Comparison of ENCODE assay signal across 10 cellular contexts in the genomic region with DNA sequence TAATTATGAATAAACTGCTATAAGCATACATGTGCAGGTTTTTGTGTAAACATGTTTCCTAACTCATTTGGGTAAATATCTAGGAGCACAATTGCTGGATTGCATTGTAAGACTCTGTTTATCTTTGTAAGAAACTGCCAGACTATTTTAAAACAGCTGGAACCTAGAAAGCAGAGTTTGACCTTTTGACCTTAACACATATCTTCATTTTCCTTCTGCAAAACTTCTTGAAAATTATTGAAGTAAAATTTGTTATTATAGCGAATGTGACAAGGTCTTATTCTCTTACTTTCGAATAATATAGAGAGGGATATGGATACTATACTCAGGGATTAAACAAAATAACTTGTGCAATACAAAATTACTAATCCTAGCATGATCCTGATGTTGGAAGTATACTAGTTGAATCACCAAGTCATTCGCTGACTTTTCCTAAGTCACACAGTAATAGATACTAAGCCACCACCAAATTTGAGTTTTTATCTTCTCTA. TPM values are rescaled to one million over a fixed set of nuclear protein-coding genes. Genes with fewer than 3 reads are reported as not detected.
A peak's percentile ranks its signal among the peaks of the same experiment; 100 is the strongest.
DNase-seq lines count a peak whose midpoint lies in the region; ATAC-seq, FAIRE-seq and TF ChIP-seq lines count a peak whose summit lies in the region.
"Had no signal": no experiment of that assay in that cellular context is flagged by ENCODE, and none has a peak within 500 bp of the region (broad histone marks: within the 10 kb centered on the region; RNA-seq: fewer than 3 reads in every experiment).

No MANE protein-coding gene starts in this region.

- peaks cover 0 to 40% of the 10 kb centered on the region in 2 donors for H3K4me1 ChIP-seq in right atrium auricular region
- H3K4me1 ChIP-seq in right cardiac atrium (ENCODE audit: control insufficient read depth, insufficient read depth, low read length): peaks cover 3% of the 10 kb centered on the region
- H3K4me1 ChIP-seq in K562 (replicated peaks in 1 of 2; ENCODE audit: control insufficient read depth in 2 of 2, insufficient read depth in 2 of 2, low read length in 2 of 2): peaks cover 8 to 52% of the 10 kb centered on the region in 2 experiments; a peak in 4 of 5 replicates
- H3K4me1 ChIP-seq in mesenchymal stem cell (ENCODE audit: control insufficient read depth, insufficient read depth, low read depth, low read length): peaks cover 2% of the 10 kb centered on the region
- H3K4me1 ChIP-seq in aorta (ENCODE audit: control insufficient read depth in 1 of 2, insufficient read depth in 2 of 2, low read length in 2 of 2): peaks cover 2 to 4% of the 10 kb centered on the region in 2 donors

- no peaks in the 10 kb centered on the region for H3K9me1 ChIP-seq in K562 (ENCODE audit: control insufficient read depth, insufficient read depth, low read length)

- no peak for ATAC-seq in right cardiac atrium
- no peak for ATAC-seq in K562
- ATAC-seq in GM18868 (IDR thresholded peaks at IDR 0.05; ENCODE audit: unreplicated experiment): no peak
- no peak for ATAC-seq in aorta (ENCODE audit: low FRiP score)
- ATAC-seq: left ventricle myocardium superior had no signal

- no peak overlapping the region for H3K4ac ChIP-seq in mesenchymal stem cell (ENCODE audit: low read depth in 1 of 2, low read length in 2 of 2)

- no peaks in the 10 kb centered on the region for H3K9me3 ChIP-seq in right atrium auricular region
- no peaks in the 10 kb centered on the region for H3K9me3 ChIP-seq in right cardiac atrium (ENCODE audit: control insufficient read depth, low read length)
- H3K9me3 ChIP-seq in K562 (replicated peaks; ENCODE audit: control insufficient read depth, insufficient read depth, low read depth, low read length): no peaks in the 10 kb centered on the region
- no peaks in the 10 kb centered on the region for H3K9me3 ChIP-seq in mesenchymal stem cell (ENCODE audit: control insufficient read depth, low read length)
- no peaks in the 10 kb centered on the region for H3K9me3 ChIP-seq in aorta (ENCODE audit: control insufficient read depth, low read length)

- POLR2A ChIA-PET in K562 (lab: Yijun Ruan, JAX): interaction anchor here (1.3 to 1.8 kb wide), 2 partner anchors 15 to 23 kb away, joined by 4 read pairs; no protein-coding TSS in a partner anchor

- H3K4me2 ChIP-seq in K562 (ENCODE audit: insufficient read depth, low read length) (peak overlapping the region; percentile 48; the same call in 1 of the 2 replicates), mesenchymal stem cell (ENCODE audit: low read length, poor library complexity, severe bottlenecking) (no peak overlapping the region)

- no peak overlapping the region for H4K8ac ChIP-seq in mesenchymal stem cell (ENCODE audit: low read length)

- H3K14ac ChIP-seq in mesenchymal stem cell (ENCODE audit: low read length in 2 of 2): no peak overlapping the region

- no peak overlapping the region for H2BK5ac ChIP-seq in mesenchymal stem cell (ENCODE audit: low read depth, low read length, poor library complexity, severe bottlenecking)

- H3K79me1 ChIP-seq in mesenchymal stem cell (replicated peaks; ENCODE audit: low read length, poor library complexity, severe bottlenecking): peaks cover 4% of the 10 kb centered on the region

- H4K20me1 ChIP-seq in K562 (replicated peaks; ENCODE audit: control insufficient read depth, insufficient read depth, low read length): no peaks in the 10 kb centered on the region

- intact Hi-C loops in right cardiac atrium (cut with DNase I) (no loop called here), K562 (cut with micrococcal nuclease) (no loop called here), aorta (cut with DNase I) (loop anchor here in 1 of 2 donors (2.0 kb wide), 1 partner anchor 16 kb away; no protein-coding TSS in a partner anchor)

- no peaks in the 10 kb centered on the region for H3K36me3 ChIP-seq in right atrium auricular region
- no peaks in the 10 kb centered on the region; the same call in 2 of the 3 replicates for H3K36me3 ChIP-seq in K562 (ENCODE audit: control insufficient read depth, insufficient read depth, low read length)
- H3K36me3 ChIP-seq in mesenchymal stem cell (ENCODE audit: control insufficient read depth in 1 of 2, insufficient read depth in 2 of 2, low read depth in 1 of 2, low read length in 2 of 2): peaks cover 0 to 4% of the 10 kb centered on the region in 2 experiments
- H3K36me3 ChIP-seq in aorta (ENCODE audit: control insufficient read depth in 1 of 2, insufficient read depth in 2 of 2, low read length in 1 of 2): no peaks in the 10 kb centered on the region

- peak overlapping the region; percentile 53 to 58 for H3K27ac ChIP-seq in right atrium auricular region
- no peak overlapping the region for H3K27ac ChIP-seq in right cardiac atrium (ENCODE audit: low read length)
- H3K27ac ChIP-seq in K562 (ENCODE audit: extremely low read depth, low read depth, low read length): peak overlapping the region; percentile 90
- peak overlapping the region; percentile 43 for H3K27ac ChIP-seq in mesenchymal stem cell (ENCODE audit: low read length, poor library complexity, severe bottlenecking)
- no peak overlapping the region for H3K27ac ChIP-seq in aorta (ENCODE audit: low read depth in 1 of 2, low read length in 2 of 2)

- H3K23ac ChIP-seq in mesenchymal stem cell (ENCODE audit: low read length in 2 of 2): no peak overlapping the region

- no peak for TF ChIP-seq POLR2A in K562 (conservative IDR thresholded peaks at IDR 0.05)

- H3K27me3 ChIP-seq in right atrium auricular region (no peaks in the 10 kb centered on the region), right cardiac atrium (ENCODE audit: control insufficient read depth, insufficient read depth) (no peaks in the 10 kb centered on the region), K562 (ENCODE audit: control insufficient read depth in 2 of 2, insufficient read depth in 2 of 2, low read length in 2 of 2) (no peaks in the 10 kb centered on the region), mesenchymal stem cell (ENCODE audit: control insufficient read depth in 1 of 2, insufficient read depth in 1 of 2, low read length in 2 of 2) (no peaks in the 10 kb centered on the region), aorta (ENCODE audit: control insufficient read depth in 1 of 2, insufficient read depth in 2 of 2, low read length in 1 of 2) (no peaks in the 10 kb centered on the region)

- no peak overlapping the region for H3K18ac ChIP-seq in mesenchymal stem cell (ENCODE audit: low read depth in 1 of 2, low read length in 2 of 2)

- no TSS peak for BruUV-seq in K562 (replicated peaks; lab: Mats Ljungman, UMichigan)

- no peak for TF ChIP-seq CTCF in right atrium auricular region (IDR thresholded peaks at IDR 0.05)
- no peak for TF ChIP-seq CTCF in K562 (IDR thresholded peaks at IDR 0.05 in 2 of 3, conservative IDR thresholded peaks at IDR 0.05 in 1 of 3; ENCODE audit: insufficient read depth in 2 of 3, low read depth in 1 of 3, low read length in 3 of 3)

- H4K91ac ChIP-seq in mesenchymal stem cell (ENCODE audit: low read length): no peak overlapping the region

- H2AFZ ChIP-seq in K562 (ENCODE audit: low read depth, low read length) (peak overlapping the region; percentile 79), mesenchymal stem cell (ENCODE audit: low read depth, low read length) (no peak overlapping the region)

- H2BK15ac ChIP-seq in mesenchymal stem cell (ENCODE audit: low read depth, poor library complexity, severe bottlenecking): no peak overlapping the region

- H3K4me3 ChIP-seq in right atrium auricular region (no peak overlapping the region), right cardiac atrium (ENCODE audit: low read length) (no peak overlapping the region), K562 (no peak overlapping the region), mesenchymal stem cell (ENCODE audit: insufficient read depth in 1 of 2, low read depth in 1 of 2, low read length in 2 of 2) (peak overlapping the region in 1 of 2 experiments; percentile 65), aorta (ENCODE audit: low read length in 2 of 2) (no peak overlapping the region)

- TF ChIP-seq RAD21 in K562 (CRISPR knock-in tag; conservative IDR thresholded peaks at IDR 0.05 in 1 of 2, IDR thresholded peaks at IDR 0.05 in 1 of 2): no peak

- FAIRE-seq in K562 (lab: Jason Lieb, UNC): peak; percentile 37

- no peak for DNase-seq in right atrium auricular region (ENCODE audit: low spot score)
- DNase-seq in right cardiac atrium: no peak
- peak in 1 of 4 experiments; percentile 64 for DNase-seq in K562 (ENCODE audit: extremely low read depth in 1 of 4, low spot score in 3 of 4)
- peak; percentile 72 for DNase-seq in mesenchymal stem cell
- no peak for DNase-seq in NCI-H2029 treated with DMSO at 0.1 percent for 48 hours (lab: John Stamatoyannopoulos, UW)
- no peak for DNase-seq in activated CD4-positive, alpha-beta T cell treated with anti-CD3 and anti-CD28 coated beads for 4 hours
- no peak for DNase-seq in aorta
- DNase-seq: CD8-positive, alpha-beta T cell; left ventricle myocardium superior had no signal

- 70% methylated on average over 3 of the region's 3 CpGs for WGBS in right cardiac atrium
- WGBS in K562 (ENCODE audit: insufficient coverage, low coverage, missing lambda C conversion rate): 3% methylated on average over 3 of the region's 3 CpGs
- WGBS in mesenchymal stem cell: 0% methylated on average over 1 of the region's 3 CpGs
- WGBS in aorta, 2 donors: 65 to 72% methylated on average over 3 of the region's 3 CpGs

- in situ Hi-C loops in K562 (cut with MboI): no loop called here

- peak overlapping the region in 1 of 2 experiments; percentile 73; a peak in 2 of 4 replicates for H3K9ac ChIP-seq in K562 (ENCODE audit: insufficient read depth in 1 of 2, low read depth in 2 of 2, low read length in 2 of 2)
- peak overlapping the region; percentile 97 for H3K9ac ChIP-seq in mesenchymal stem cell (ENCODE audit: low read length)

- TF ChIP-seq EP300 in K562 (IDR thresholded peaks at IDR 0.05; ENCODE audit: low read length): peak; percentile 69; the same call in 1 of the 2 replicates

- no peak overlapping the region for H2AK5ac ChIP-seq in mesenchymal stem cell (ENCODE audit: low read length, severe bottlenecking)

- H2BK120ac ChIP-seq in mesenchymal stem cell (ENCODE audit: low read depth, low read length): no peak overlapping the region

- CTCF ChIA-PET in K562 (lab: Yijun Ruan, JAX; ENCODE audit: low intra/inter-chr PET ratio): no interaction called here

- H2BK12ac ChIP-seq in mesenchymal stem cell (ENCODE audit: low read length in 2 of 2): no peak overlapping the region

- peaks cover 31% of the 10 kb centered on the region for H3K79me2 ChIP-seq in K562 (ENCODE audit: control insufficient read depth, insufficient read depth, low read length)

RNA-seq across cellular contexts. Expression of a gene that starts 3.2 kb away (rescaled TPM):
- total RNA-seq in right atrium auricular region (100 to 1,000 TPM in 1 of 2 donors, 10 to 100 TPM in 1; 69.8 to 142 TPM), right cardiac atrium (100 to 1,000 TPM in 1 of 4 donors, 10 to 100 TPM in 3; 46.7 to 120 (median 83.4) TPM), K562 (2014; rRNA removed) (395 and 406 TPM in 2 replicates), K562 (2014; rRNA removed; fragmentation: Illumina TruSeq; extraction: Trizol) (699 and 816 TPM in 2 replicates), K562 (2015; rRNA removed; fragmentation: Illumina TruSeq; extraction: Trizol) (445 and 472 TPM in 2 replicates), K562 (2021) (407 and 423 TPM in 2 replicates), aorta (100 to 1,000 TPM; 378 to 546 TPM)
- polyA plus RNA-seq in right cardiac atrium (139 TPM), K562 (2011; rRNA removed) (560 and 820 TPM in 2 replicates), K562 (2014; fragmentation: Illumina TruSeq; extraction: Trizol) (603 and 620 TPM in 2 replicates), K562 (2014; fragmentation: Nextera tagmentation; extraction: Ambion mirVana) (1,000 to 10,000 TPM in 1 of 2 experiments, 100 to 1,000 TPM in 1; 940 to 1,298 TPM), K562 (2014; rRNA removed) (529 and 544 TPM in 2 replicates), aorta (100 to 1,000 TPM; 504 to 788 TPM)
- total RNA-seq in K562 (2011; cell fraction: chromatin; rRNA removed; ENCODE audit: low replicate concordance): 84.5 and 286 TPM in 2 replicates
- 63.2 and 89.4 TPM in 2 replicates for total RNA-seq in K562 (2011; cell fraction: nucleolus; rRNA removed)
- total RNA-seq in K562 (2011; cell fraction: nucleoplasm; rRNA removed): 161 and 202 TPM in 2 replicates
- polyA plus RNA-seq in K562 (2011; cell fraction: cytosol; rRNA removed): 136 and 244 TPM in 2 replicates
- 168 and 258 TPM in 2 replicates for polyA plus RNA-seq in K562 (2011; cell fraction: nucleus; rRNA removed)
- polyA plus RNA-seq in K562 (2012): 427 and 491 TPM in 2 replicates
- polyA minus RNA-seq in K562 (2011; rRNA and poly(A)+ RNA removed): 415 and 433 TPM in 2 replicates
- 143 and 163 TPM in 2 replicates for polyA minus RNA-seq in K562 (2011; cell fraction: cytosol; rRNA and poly(A)+ RNA removed)
- 111 and 232 TPM in 2 replicates for polyA minus RNA-seq in K562 (2011; cell fraction: nucleus; rRNA and poly(A)+ RNA removed)
- 429 TPM for polyA plus RNA-seq in mesenchymal stem cell (2013, experiment 1 of 2)
- polyA plus RNA-seq in mesenchymal stem cell (2013, experiment 2 of 2): 429 TPM

Comparison
In these comparisons a context has a peak if more than half of its experiments do, and no peak if none do; other contexts are left out.
1. H3K27ac ChIP-seq: peak in right atrium auricular region (2 of 2), K562 (single experiment) and mesenchymal stem cell (single experiment); none in right cardiac atrium (single experiment) and aorta (0 of 2).